8 cellular contexts compared by ENCODE assay signal in genomic region chr7:143263266-143264195, GRCh38. TPM values are rescaled to one million over a fixed set of nuclear protein-coding genes. Genes with fewer than 3 reads are reported as not detected.
A peak's percentile ranks its signal among the peaks of the same experiment; 100 is the strongest.
DNase-seq lines count a peak whose midpoint lies in the region; ATAC-seq and TF ChIP-seq lines count a peak whose summit lies in the region.

TSS of gene GSTK1 (plus strand) at chr7:143263441. CDS start at chr7:143263514, 73 bp downstream.

- peaks cover 47% of the 10 kb centered on the region for H3K36me3 Mint-ChIP-seq in activated CD8-positive, alpha-beta T cell treated with anti-CD3 and anti-CD28 coated beads, Interleukin-2, amount 10 ng/mL, durations not matched to agents 7 days and 5 days (ENCODE audit: low read depth)

- H3K27ac ChIP-seq in ectodermal cell (ENCODE audit: insufficient read depth, low read depth, low read length, poor library complexity, severe bottlenecking) (no peak within 1 kb of the TSS), lung (ENCODE audit: low read depth in 1 of 2, low read length in 1 of 2) (peak within 1 kb of the TSS; percentile 96 to 97)

- TF ChIP-seq CTCF in BE2C (IDR thresholded peaks at IDR 0.05; ENCODE audit: low read depth, low read length) (no peak), lung (IDR thresholded peaks at IDR 0.05; ENCODE audit: control extremely low read depth, extremely low read depth) (no peak)

- H3K4me1 ChIP-seq in BE2C (no peaks in the 10 kb centered on the region), ectodermal cell (ENCODE audit: control insufficient read depth, insufficient read depth, low read length) (no peaks in the 10 kb centered on the region), lung (ENCODE audit: control insufficient read depth in 2 of 2, insufficient read depth in 2 of 2, low read length in 2 of 2) (peaks cover 0 to 8% of the 10 kb centered on the region in 2 donors)

- peak within 1 kb of the TSS; percentile 97 for H3K4me3 Mint-ChIP-seq in activated CD8-positive, alpha-beta T cell treated with anti-CD3 and anti-CD28 coated beads, Interleukin-2, amount 10 ng/mL, durations not matched to agents 7 days and 5 days

- DNase-seq in BE2C (peak; percentile 77), NCI-H748 treated with DMSO at 0.1 percent for 48 hours (lab: John Stamatoyannopoulos, UW) (peak; percentile 31), lung (ENCODE audit: low spot score) (peak; percentile 86)
- DNase-seq in activated CD8-positive, alpha-beta T cell treated with anti-CD3 and anti-CD28 coated beads, Interleukin-2, amount 10 ng/mL, durations not matched to agents 7 days and 5 days = peak; percentile 84
- DNase-seq in stimulated activated CD4-positive, alpha-beta T cell treated with anti-CD3 and anti-CD28 coated beads, TNF-alpha, amount 100 ng/mL, for 4 hours (ENCODE audit: low read depth in 3 of 3) = peak; percentile 69 to 71 (median 70)

- H3K9me3 ChIP-seq in BE2C (no peaks in the 10 kb centered on the region), ectodermal cell (ENCODE audit: control insufficient read depth, low read length) (no peaks in the 10 kb centered on the region), lung (ENCODE audit: control insufficient read depth in 2 of 2, insufficient read depth in 1 of 2, low read length in 1 of 2) (peaks cover 0 to 2% of the 10 kb centered on the region in 2 donors)

- H3K27me3 Mint-ChIP-seq in activated CD8-positive, alpha-beta T cell treated with anti-CD3 and anti-CD28 coated beads, Interleukin-2, amount 10 ng/mL, durations not matched to agents 7 days and 5 days (ENCODE audit: low read depth) = no peaks in the 10 kb centered on the region

- H3K27me3 ChIP-seq in BE2C (no peaks in the 10 kb centered on the region), ectodermal cell (ENCODE audit: control insufficient read depth, insufficient read depth, low read length, poor library complexity, severe bottlenecking) (peaks cover 4% of the 10 kb centered on the region), lung (ENCODE audit: control insufficient read depth, insufficient read depth) (no peaks in the 10 kb centered on the region)

- H3K4me3 ChIP-seq in BE2C (ENCODE audit: low read depth, low read length) (peak within 1 kb of the TSS; percentile 85), ectodermal cell (ENCODE audit: insufficient read depth, low read depth, low read length) (peak within 1 kb of the TSS; percentile 77), lung (peak within 1 kb of the TSS; percentile 97)

- H3K9me3 Mint-ChIP-seq in activated CD8-positive, alpha-beta T cell treated with anti-CD3 and anti-CD28 coated beads, Interleukin-2, amount 10 ng/mL, durations not matched to agents 7 days and 5 days (ENCODE audit: insufficient read depth) = no peaks in the 10 kb centered on the region

- peaks cover 53% of the 10 kb centered on the region for H3K4me1 Mint-ChIP-seq in activated CD8-positive, alpha-beta T cell treated with anti-CD3 and anti-CD28 coated beads, Interleukin-2, amount 10 ng/mL, durations not matched to agents 7 days and 5 days (ENCODE audit: low read depth)

- H3K27ac Mint-ChIP-seq in activated CD8-positive, alpha-beta T cell treated with anti-CD3 and anti-CD28 coated beads, Interleukin-2, amount 10 ng/mL, durations not matched to agents 7 days and 5 days = peak within 1 kb of the TSS; percentile 93

- POLR2A ChIA-PET in activated CD8-positive, alpha-beta T cell treated with anti-CD3 and anti-CD28 coated beads, Interleukin-2, amount 10 ng/mL, durations not matched to agents 7 days and 5 days (lab: Charles Lee) = interaction anchor here (0.5 to 3.0 kb wide), 22 partner anchors 9 to 879 kb away, joined by 3 to 34 read pairs (median 6); partner anchors contain the start of gene CASP2

- ATAC-seq in GM19035 (IDR thresholded peaks at IDR 0.05; ENCODE audit: unreplicated experiment) (peak; percentile 97), HG03280 (IDR thresholded peaks at IDR 0.05; ENCODE audit: unreplicated experiment) (peak; percentile 92), lung (ENCODE audit: insufficient read depth, low FRiP score) (peak; percentile 95)
- ATAC-seq in activated CD8-positive, alpha-beta T cell treated with anti-CD3 and anti-CD28 coated beads, Interleukin-2, amount 10 ng/mL, durations not matched to agents 7 days and 5 days = peak; percentile 99

- H3K36me3 ChIP-seq in BE2C (no peaks in the 10 kb centered on the region; the same call in 1 of the 2 replicates), ectodermal cell (ENCODE audit: control insufficient read depth, insufficient read depth, low read length) (peaks cover 6% of the 10 kb centered on the region), lung (ENCODE audit: control insufficient read depth in 2 of 2, insufficient read depth in 2 of 2, low read length in 2 of 2) (peaks cover 11 to 12% of the 10 kb centered on the region in 2 donors)

- CTCF ChIA-PET in activated CD8-positive, alpha-beta T cell treated with anti-CD3 and anti-CD28 coated beads, Interleukin-2, amount 10 ng/mL, durations not matched to agents 7 days and 5 days (lab: Charles Lee) = interaction anchor here (0.8 to 16.4 kb wide), 13 partner anchors 8 to 111 kb away, joined by 3 to 224 read pairs (median 5); partner anchors contain the start of gene CASP2

- WGBS in ectodermal cell, 2 experiments = 13 to 15% methylated on average over 48 of the region's 48 CpGs
- 1 to 2% methylated on average over 48 of the region's 48 CpGs for WGBS in lung, 2 donors

RNA-seq across cellular contexts. Expression of gene GSTK1, which starts in this region (rescaled TPM):
- polyA plus RNA-seq in BE2C (2012; ENCODE audit: insufficient read depth, insufficient read length, low read depth) = 28.7 TPM
- 100 to 1,000 TPM; 254 to 255 TPM for total RNA-seq in activated CD8-positive, alpha-beta T cell treated with anti-CD3 and anti-CD28 coated beads, Interleukin-2, amount 10 ng/mL, durations not matched to agents 7 days and 5 days
- polyA plus RNA-seq in ectodermal cell (2013, experiment 1 of 4) = 59.5 TPM
- polyA plus RNA-seq in ectodermal cell (2013, experiment 2 of 4) = 60.5 TPM
- 53.6 TPM for polyA plus RNA-seq in ectodermal cell (2013, experiment 3 of 4)
- 66.3 TPM for polyA plus RNA-seq in ectodermal cell (2013, experiment 4 of 4)
- total RNA-seq in lung = 100 to 1,000 TPM; 110 to 130 TPM
- polyA plus RNA-seq in lung = 100 to 1,000 TPM; 119 TPM

Comparison
In these comparisons a context has a peak if more than half of its experiments do, and no peak if none do; other contexts are left out.
1. DNase-seq: peak in every context shown above with its lines; median percentile 86 in lung; 84 in activated CD8-positive, alpha-beta T cell treated with anti-CD3 and anti-CD28 coated beads, Interleukin-2, amount 10 ng/mL, durations not matched to agents 7 days and 5 days; 77 in BE2C; 70 in stimulated activated CD4-positive, alpha-beta T cell treated with anti-CD3 and anti-CD28 coated beads, TNF-alpha, amount 100 ng/mL, for 4 hours; 31 in NCI-H748 treated with DMSO at 0.1 percent for 48 hours.